In the genomic region with DNA sequence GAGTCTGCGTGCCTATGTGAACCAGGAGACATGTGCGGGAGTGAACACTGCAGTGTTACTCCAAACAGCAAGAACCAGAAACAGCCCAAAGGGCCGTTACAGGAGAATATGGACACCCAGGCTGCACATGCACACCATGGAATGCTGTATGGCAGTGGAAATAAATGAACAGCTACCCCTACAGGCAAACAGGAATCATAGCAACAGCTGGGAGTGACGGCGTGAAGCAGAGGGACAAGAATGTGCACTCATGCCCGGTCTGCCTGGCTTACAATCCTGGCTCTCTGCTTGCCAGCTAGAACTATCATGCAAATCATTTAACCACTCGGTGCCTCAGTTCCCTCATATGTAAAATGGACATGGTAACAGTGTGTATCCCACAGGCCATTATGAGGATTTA, we compare ENCODE assay signal across 8 cellular contexts. TPM values are rescaled to one million over a fixed set of nuclear protein-coding genes. Genes with fewer than 3 reads are reported as not detected.
DNase-seq lines count a peak whose midpoint lies in the region; ATAC-seq and TF ChIP-seq lines count a peak whose summit lies in the region.

No MANE protein-coding gene starts in this region.

- DNase-seq in MCF 10A (ENCODE audit: unreplicated experiment): peak; percentile 40
- DNase-seq in breast epithelium (ENCODE audit: low spot score in 2 of 2): no peak
- DNase-seq in NCI-H82 treated with DMSO at 0.1 percent for 48 hours (lab: John Stamatoyannopoulos, UW; ENCODE audit: unreplicated experiment): peak; percentile 17
- peak; percentile 53 to 56 for DNase-seq in erythroblast (lab: John Stamatoyannopoulos, UW)
- DNase-seq in neural crest cell (ENCODE audit: low read depth, low spot score): peak; percentile 6
- no peak for DNase-seq in NCI-H774 (lab: John Stamatoyannopoulos, UW)
- no peak for DNase-seq in activated naive CD8-positive, alpha-beta T cell treated with anti-CD3 and anti-CD28 coated beads, Interleukin-2, amount 50 U/mL, for 24 hours
- DNase-seq in T-helper 9 cell: no peak

- no peaks in the 10 kb centered on the region for H3K9me3 ChIP-seq in breast epithelium

- peaks cover 5% of the 10 kb centered on the region for H3K36me3 Mint-ChIP-seq in MCF 10A (ENCODE audit: insufficient read depth, unreplicated experiment)
- H3K36me3 Mint-ChIP-seq in neural crest cell (ENCODE audit: low read depth): peaks cover 5% of the 10 kb centered on the region
- H3K36me3 Mint-ChIP-seq in activated naive CD8-positive, alpha-beta T cell treated with anti-CD3 and anti-CD28 coated beads, Interleukin-2, amount 50 U/mL, for 24 hours (ENCODE audit: low read depth): peaks cover 6% of the 10 kb centered on the region

- no peaks in the 10 kb centered on the region for H3K27me3 Mint-ChIP-seq in MCF 10A (ENCODE audit: insufficient read depth, unreplicated experiment)
- H3K27me3 Mint-ChIP-seq in neural crest cell (ENCODE audit: low read depth): no peaks in the 10 kb centered on the region
- no peaks in the 10 kb centered on the region for H3K27me3 Mint-ChIP-seq in activated naive CD8-positive, alpha-beta T cell treated with anti-CD3 and anti-CD28 coated beads, Interleukin-2, amount 50 U/mL, for 24 hours

- H3K4me3 ChIP-seq in breast epithelium: no peak overlapping the region

- no peaks in the 10 kb centered on the region for H3K9me3 Mint-ChIP-seq in MCF 10A (ENCODE audit: unreplicated experiment)
- H3K9me3 Mint-ChIP-seq in neural crest cell: no peaks in the 10 kb centered on the region
- no peaks in the 10 kb centered on the region for H3K9me3 Mint-ChIP-seq in activated naive CD8-positive, alpha-beta T cell treated with anti-CD3 and anti-CD28 coated beads, Interleukin-2, amount 50 U/mL, for 24 hours

- no peak overlapping the region for H3K4me3 Mint-ChIP-seq in MCF 10A (ENCODE audit: unreplicated experiment)
- peak overlapping the region; percentile 33 for H3K4me3 Mint-ChIP-seq in neural crest cell
- H3K4me3 Mint-ChIP-seq in activated naive CD8-positive, alpha-beta T cell treated with anti-CD3 and anti-CD28 coated beads, Interleukin-2, amount 50 U/mL, for 24 hours: no peak overlapping the region

- H3K27ac ChIP-seq in breast epithelium: no peak overlapping the region

- ATAC-seq in activated naive CD8-positive, alpha-beta T cell treated with anti-CD3 and anti-CD28 coated beads, Interleukin-2, amount 50 U/mL, for 24 hours: no peak

- no peak overlapping the region for H3K27ac Mint-ChIP-seq in MCF 10A (ENCODE audit: low read depth, unreplicated experiment)
- no peak overlapping the region for H3K27ac Mint-ChIP-seq in neural crest cell (ENCODE audit: unreplicated experiment)
- no peak overlapping the region for H3K27ac Mint-ChIP-seq in activated naive CD8-positive, alpha-beta T cell treated with anti-CD3 and anti-CD28 coated beads, Interleukin-2, amount 50 U/mL, for 24 hours

- CTCF ChIA-PET in MCF 10A (lab: Yijun Ruan, JAX): interaction anchor here (0.8 to 0.9 kb wide), 2 partner anchors 13 to 101 kb away, joined by 3 to 4 read pairs; no protein-coding TSS in a partner anchor

- TF ChIP-seq POLR2A in breast epithelium (IDR thresholded peaks at IDR 0.05) (no peak), erythroblast (IDR thresholded peaks at IDR 0.05; ENCODE audit: low read length) (no peak)

- H3K27me3 ChIP-seq in breast epithelium: peaks cover 0 to 12% of the 10 kb centered on the region in 2 donors

- POLR2A ChIA-PET in MCF 10A (lab: Yijun Ruan, JAX): no interaction called here

- peak; percentile 28 for TF ChIP-seq CTCF in MCF 10A (IDR thresholded peaks at IDR 0.05; ENCODE audit: unreplicated experiment)
- peak in 1 of 3 donors; percentile 26 for TF ChIP-seq CTCF in breast epithelium (IDR thresholded peaks at IDR 0.05)
- peak; percentile 50 for TF ChIP-seq CTCF in neural crest cell (conservative IDR thresholded peaks at IDR 0.05)

- H3K4me1 ChIP-seq in breast epithelium: no peaks in the 10 kb centered on the region

- H3K36me3 ChIP-seq in breast epithelium: no peaks in the 10 kb centered on the region

- intact Hi-C loops in MCF 10A (cut with micrococcal nuclease): no loop called here
- intact Hi-C loops in breast epithelium (cut with DNase I; ENCODE audit: low total_unique reads): no loop called here

- BruUV-seq in MCF 10A (replicated peaks; lab: Mats Ljungman, UMichigan): no TSS peak

- no peaks in the 10 kb centered on the region for H3K4me1 Mint-ChIP-seq in MCF 10A (ENCODE audit: insufficient read depth, unreplicated experiment)
- H3K4me1 Mint-ChIP-seq in neural crest cell: no peaks in the 10 kb centered on the region
- H3K4me1 Mint-ChIP-seq in activated naive CD8-positive, alpha-beta T cell treated with anti-CD3 and anti-CD28 coated beads, Interleukin-2, amount 50 U/mL, for 24 hours: peaks cover under 1% of the 10 kb centered on the region

RNA-seq across cellular contexts. Expression of a gene that starts 16.6 kb away (rescaled TPM):
- 22.0 and 24.4 TPM in 2 replicates for total RNA-seq in MCF 10A (2022)
- total RNA-seq in breast epithelium: 10 to 100 TPM; 21.1 to 28.8 (median 27.8) TPM
- total RNA-seq in neural crest cell: 17.8 and 20.9 TPM in 2 replicates

RNA-seq across cellular contexts. Expression of a gene that starts 27.2 kb away (rescaled TPM):
- total RNA-seq in MCF 10A (2022) (93.0 and 96.9 TPM in 2 replicates), breast epithelium (100 to 1,000 TPM in 1 of 3 donors, 10 to 100 TPM in 2; 95.7 to 134 (median 98.6) TPM), neural crest cell (29.0 and 29.6 TPM in 2 replicates)

RNA-seq across cellular contexts. Expression of a gene that starts 33.1 kb away (rescaled TPM):
- total RNA-seq in MCF 10A (2022): 32.1 and 34.5 TPM in 2 replicates
- 10 to 100 TPM in 1 of 3 donors, 1 to 10 TPM in 2; 5.9 to 18.4 (median 6.6) TPM for total RNA-seq in breast epithelium
- total RNA-seq in neural crest cell: 30.2 and 33.7 TPM in 2 replicates

RNA-seq across cellular contexts. Expression of a gene that starts 48.1 kb away (rescaled TPM):
- 10.3 and 14.4 TPM in 2 replicates for total RNA-seq in MCF 10A (2022)
- 1 to 10 TPM in 2 of 3 donors, under 1 TPM in 1; 0.80 to 6.3 (median 4.3) TPM for total RNA-seq in breast epithelium
- total RNA-seq in neural crest cell: 13.8 and 14.7 TPM in 2 replicates

RNA-seq across cellular contexts. Expression of a gene that starts 55.6 kb away (rescaled TPM):
- total RNA-seq in MCF 10A (2022): 0.52 and 0.84 TPM in 2 replicates
- total RNA-seq in breast epithelium: 10 to 100 TPM in 1 of 3 donors, 1 to 10 TPM in 2; 1.3 to 12.4 (median 4.9) TPM
- total RNA-seq in neural crest cell: 1.4 and 1.6 TPM in 2 replicates

Comparison
In these comparisons a context has a peak if more than half of its experiments do, and no peak if none do; other contexts are left out.
1. DNase-seq: peak in MCF 10A (single experiment), NCI-H82 treated with DMSO at 0.1 percent for 48 hours (single experiment), erythroblast (2 of 2) and neural crest cell (single experiment); none in breast epithelium (0 of 2), NCI-H774 (single experiment), activated naive CD8-positive, alpha-beta T cell treated with anti-CD3 and anti-CD28 coated beads, Interleukin-2, amount 50 U/mL, for 24 hours (single experiment) and T-helper 9 cell (single experiment).